9 cellular contexts compared by ENCODE assay signal in genomic region chr6:136582702-136583471, GRCh38. TPM values are rescaled to one million over a fixed set of nuclear protein-coding genes. Genes with fewer than 3 reads are reported as not detected.
A peak's percentile ranks its signal among the peaks of the same experiment; 100 is the strongest.
DNase-seq lines count a peak whose midpoint lies in the region; ATAC-seq and TF ChIP-seq lines count a peak whose summit lies in the region.
"Had no signal": no experiment of that assay in that cellular context is flagged by ENCODE, and none has a peak within 500 bp of the region (broad histone marks: within the 10 kb centered on the region; RNA-seq: fewer than 3 reads in every experiment).

No MANE protein-coding gene starts in this region.

- H3K27me3 ChIP-seq in colonic mucosa = no peaks in the 10 kb centered on the region
- H3K27me3 ChIP-seq: BLaER1 treated with 17β-estradiol and CSF1 and Interleukin-3, amounts not matched to agents 10 nM and 100 nM had no signal

- H3K9me3 ChIP-seq in colonic mucosa = no peaks in the 10 kb centered on the region

- no peak overlapping the region for H3K4me3 Mint-ChIP-seq in activated CD4-positive, alpha-beta T cell treated with anti-CD3 and anti-CD28 coated beads, Interleukin-2, amount 10 ng/mL, durations not matched to agents 24 days and 14 days

- H3K4me1 Mint-ChIP-seq in activated CD4-positive, alpha-beta T cell treated with anti-CD3 and anti-CD28 coated beads, Interleukin-2, amount 10 ng/mL, durations not matched to agents 24 days and 14 days = peaks cover 3% of the 10 kb centered on the region

- no peaks in the 10 kb centered on the region for H3K9me3 Mint-ChIP-seq in activated CD4-positive, alpha-beta T cell treated with anti-CD3 and anti-CD28 coated beads, Interleukin-2, amount 10 ng/mL, durations not matched to agents 24 days and 14 days

- no peaks in the 10 kb centered on the region for H3K36me3 ChIP-seq in colonic mucosa

- no peak overlapping the region for H3K27ac ChIP-seq in colonic mucosa

- H3K27ac Mint-ChIP-seq in activated CD4-positive, alpha-beta T cell treated with anti-CD3 and anti-CD28 coated beads, Interleukin-2, amount 10 ng/mL, durations not matched to agents 24 days and 14 days = no peak overlapping the region

- H3K9ac ChIP-seq in colonic mucosa (ENCODE audit: low read depth in 2 of 2, low read length in 2 of 2) = no peak overlapping the region

- intact Hi-C loops in colonic mucosa (cut with DNase I) = loop anchor here (5.0 kb wide), 1 partner anchor 209 kb away; the partner anchor contains the start of gene MAP3K5
- intact Hi-C loops in activated CD4-positive, alpha-beta T cell treated with anti-CD3 and anti-CD28 coated beads, Interleukin-2, amount 10 ng/mL, durations not matched to agents 24 days and 14 days (cut with micrococcal nuclease) = loop anchor here (1.0 kb wide), 1 partner anchor 210 kb away; no protein-coding TSS in a partner anchor

- H3K4me1 ChIP-seq in colonic mucosa = no peaks in the 10 kb centered on the region

- no peaks in the 10 kb centered on the region for H3K27me3 Mint-ChIP-seq in activated CD4-positive, alpha-beta T cell treated with anti-CD3 and anti-CD28 coated beads, Interleukin-2, amount 10 ng/mL, durations not matched to agents 24 days and 14 days

- ATAC-seq in HG02642 (IDR thresholded peaks at IDR 0.05; ENCODE audit: poor library complexity, unreplicated experiment) = no peak

- DNase-seq in NCI-H1092 treated with DMSO at 0.1 percent for 48 hours (lab: John Stamatoyannopoulos, UW) (peak; percentile 7), NCI-H1092 (lab: John Stamatoyannopoulos, UW) (no peak), NCI-H446 treated with DMSO at 0.1 percent for 48 hours (lab: John Stamatoyannopoulos, UW) (peak; percentile 2), colonic mucosa (no peak), lung microvascular endothelial cell (ENCODE audit: low read depth in 2 of 2) (peak; percentile 87 to 89), RPMI8226 (no peak)
- no peak for DNase-seq in activated CD4-positive, alpha-beta T cell treated with anti-CD3 and anti-CD28 coated beads, Interleukin-2, amount 10 ng/mL, durations not matched to agents 24 days and 14 days

- TF ChIP-seq CTCF in colonic mucosa (IDR thresholded peaks at IDR 0.05) = peak; percentile 59

- peaks cover 52% of the 10 kb centered on the region for H3K36me3 Mint-ChIP-seq in activated CD4-positive, alpha-beta T cell treated with anti-CD3 and anti-CD28 coated beads, Interleukin-2, amount 10 ng/mL, durations not matched to agents 24 days and 14 days (ENCODE audit: low read depth)

- H3K4me3 ChIP-seq in colonic mucosa = no peak overlapping the region
- H3K4me3 ChIP-seq: BLaER1 treated with 17β-estradiol and CSF1 and Interleukin-3, amounts not matched to agents 10 nM and 100 nM had no signal

RNA-seq across cellular contexts. Expression of gene MAP7, which starts 32.7 kb away (rescaled TPM):
- 10 to 100 TPM; 69.4 to 74.3 TPM for total RNA-seq in colonic mucosa
- 0.40 and 0.44 TPM in 2 replicates for total RNA-seq in lung microvascular endothelial cell
- total RNA-seq in activated CD4-positive, alpha-beta T cell treated with anti-CD3 and anti-CD28 coated beads, Interleukin-2, amount 10 ng/mL, durations not matched to agents 24 days and 14 days = 1.0 and 1.1 TPM in 2 replicates

Comparison
In these comparisons a context has a peak if more than half of its experiments do, and no peak if none do; other contexts are left out.
1. DNase-seq: peak in NCI-H1092 treated with DMSO at 0.1 percent for 48 hours (single experiment), NCI-H446 treated with DMSO at 0.1 percent for 48 hours (single experiment) and lung microvascular endothelial cell (2 of 2); none in NCI-H1092 (single experiment), colonic mucosa (single experiment), activated CD4-positive, alpha-beta T cell treated with anti-CD3 and anti-CD28 coated beads, Interleukin-2, amount 10 ng/mL, durations not matched to agents 24 days and 14 days (single experiment) and RPMI8226 (single experiment).
2. RNA of gene MAP7, which starts 32.7 kb away (total RNA-seq): 69.4 to 74.3 TPM in colonic mucosa; 1.0 to 1.1 TPM in activated CD4-positive, alpha-beta T cell treated with anti-CD3 and anti-CD28 coated beads, Interleukin-2, amount 10 ng/mL, durations not matched to agents 24 days and 14 days and 0.40 to 0.44 TPM in lung microvascular endothelial cell; every median in the first group is over 10 times any median in the second.